26 cellular contexts compared by ENCODE assay signal in the genomic region with DNA sequence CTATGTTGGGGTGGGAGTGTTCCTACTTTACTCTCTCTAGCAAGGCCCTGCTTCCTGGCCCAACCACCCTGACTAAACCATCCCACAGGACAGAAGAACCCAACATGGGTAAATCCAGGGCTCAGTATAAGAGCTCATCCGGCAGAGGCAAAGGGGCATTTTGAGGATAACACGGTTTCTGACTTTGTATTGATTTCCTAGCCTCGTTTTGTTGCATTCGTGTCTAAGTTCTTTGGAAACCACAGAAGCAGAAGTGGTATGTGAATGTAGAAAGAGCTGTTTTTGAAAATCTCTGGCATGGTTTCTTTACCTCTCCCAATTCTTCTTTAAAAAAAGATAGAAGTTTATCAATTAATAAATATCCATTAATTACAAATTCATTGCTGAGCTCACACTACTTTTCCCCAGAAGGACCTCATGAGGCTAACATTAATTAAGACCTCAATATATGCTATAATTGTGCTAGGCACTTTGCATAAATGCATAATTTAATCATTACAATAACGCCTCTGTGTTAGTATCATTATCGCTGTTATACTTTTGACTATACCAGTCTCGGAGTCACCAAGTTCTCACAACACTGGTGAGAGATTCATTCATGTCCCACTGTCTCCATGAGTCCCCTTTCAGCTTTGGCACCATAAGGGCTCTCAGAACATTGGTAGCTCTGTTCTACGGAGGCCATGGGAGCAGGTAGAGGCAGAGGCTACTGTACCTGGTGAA. TPM values are rescaled to one million over a fixed set of nuclear protein-coding genes. Genes with fewer than 3 reads are reported as not detected.
DNase-seq lines count a peak whose midpoint lies in the region; ATAC-seq, FAIRE-seq and TF ChIP-seq lines count a peak whose summit lies in the region.
"Had no signal": no experiment of that assay in that cellular context is flagged by ENCODE, and none has a peak within 500 bp of the region (broad histone marks: within the 10 kb centered on the region; RNA-seq: fewer than 3 reads in every experiment).

No MANE protein-coding gene starts in this region.

- no peak overlapping the region for H3K4me3 Mint-ChIP-seq in activated naive CD4-positive, alpha-beta T cell treated with anti-CD3 and anti-CD28 coated beads, Interleukin-2, amount 50 U/mL, for 24 hours
- peak overlapping the region; percentile 52 to 64 for H3K4me3 Mint-ChIP-seq in stimulated activated naive B cell treated with anti-CD40 and anti-IgM and Interleukin-4, amounts not matched to agents 10 μg/mL and 1 μg/mL and 100 μg/mL, for 72 hours
- no peak overlapping the region for H3K4me3 Mint-ChIP-seq in CD4-positive, alpha-beta T cell
- H3K4me3 Mint-ChIP-seq: activated CD8-positive, alpha-beta T cell treated with anti-CD3 and anti-CD28 coated beads, Interleukin-2, amount 10 ng/mL, durations not matched to agents 7 days and 5 days; activated naive CD8-positive, alpha-beta T cell treated with anti-CD3 and anti-CD28 coated beads, Interleukin-2, amount 50 U/mL, for 24 hours; activated T-helper 1 cell treated with anti-CD3 and anti-CD28 coated beads, Interleukin-12 subunit alpha, Interleukin-12 subunit beta, Interleukin-2, Interleukin-4 antibody, amounts not matched to agents 30 ng/mL and 10 ng/mL and 1 ng/mL, durations not matched to agents 14 hours and 24 hours and 36 hours had no signal

- CTCF ChIA-PET in CD4-positive, alpha-beta T cell (lab: Charles Lee): no interaction called here

- POLR2A ChIA-PET in CD4-positive, alpha-beta T cell (lab: Charles Lee): no interaction called here

- H3K4me1 ChIP-seq in adrenal gland (replicated peaks in 1 of 2): peaks cover 0 to 10% of the 10 kb centered on the region in 2 donors
- H3K4me1 ChIP-seq: BLaER1 had no signal

- no peak for DNase-seq in activated naive CD4-positive, alpha-beta T cell treated with Interleukin-2 at 50 U/mL for 16 hours
- DNase-seq in MV-4-11 (lab: John Stamatoyannopoulos, UW): peak; percentile 69
- peak; percentile 22 for DNase-seq in stimulated activated naive B cell treated with anti-CD40 and anti-IgM and Interleukin-4, amounts not matched to agents 10 μg/mL and 1 μg/mL and 100 μg/mL, for 72 hours
- no peak for DNase-seq in adrenal gland
- no peak for DNase-seq in CD4-positive, alpha-beta T cell
- DNase-seq in D721Med (ENCODE audit: insufficient read length, low spot score): no peak
- DNase-seq: 8988T; activated CD8-positive, alpha-beta T cell treated with anti-CD3 and anti-CD28 coated beads, Interleukin-2, amount 10 ng/mL, durations not matched to agents 7 days and 5 days; activated naive CD8-positive, alpha-beta T cell treated with anti-CD3 and anti-CD28 coated beads, Interleukin-2, amount 50 U/mL, for 24 hours; effector memory CD4-positive, alpha-beta T cell; head of caudate nucleus; retina; stomach had no signal

- no peak for TF ChIP-seq CTCF in adrenal gland (IDR thresholded peaks at IDR 0.05)
- no peak for TF ChIP-seq CTCF in CD4-positive, alpha-beta T cell (IDR thresholded peaks at IDR 0.05)
- TF ChIP-seq CTCF in D721Med (IDR thresholded peaks at IDR 0.05; ENCODE audit: insufficient read depth, missing control alignments): no peak

- no peaks in the 10 kb centered on the region for H3K4me1 Mint-ChIP-seq in activated naive CD4-positive, alpha-beta T cell treated with anti-CD3 and anti-CD28 coated beads, Interleukin-2, amount 50 U/mL, for 24 hours
- peaks cover 34 to 47% of the 10 kb centered on the region in 2 donors for H3K4me1 Mint-ChIP-seq in stimulated activated naive B cell treated with anti-CD40 and anti-IgM and Interleukin-4, amounts not matched to agents 10 μg/mL and 1 μg/mL and 100 μg/mL, for 72 hours
- no peaks in the 10 kb centered on the region for H3K4me1 Mint-ChIP-seq in CD4-positive, alpha-beta T cell (ENCODE audit: low read depth)

- FAIRE-seq in D721Med (lab: Jason Lieb, UNC): no peak
- FAIRE-seq: islet of Langerhans, urothelium cell line had no signal

- H3K9me3 ChIP-seq in adrenal gland (replicated peaks in 1 of 3): no peaks in the 10 kb centered on the region
- H3K9me3 ChIP-seq in CD4-positive, alpha-beta T cell (ENCODE audit: control insufficient read depth, low read length): no peaks in the 10 kb centered on the region
- H3K9me3 ChIP-seq: BLaER1, stomach had no signal

- no peaks in the 10 kb centered on the region for H3K36me3 ChIP-seq in adrenal gland (replicated peaks in 1 of 2)
- H3K36me3 ChIP-seq: BLaER1, stomach had no signal

- whole genome bisulfite sequencing in adrenal gland, 4 donors: 83 to 90% (median 85%) methylated on average over 8 of the region's 8 CpGs

- TF ChIP-seq POLR2A in adrenal gland (IDR thresholded peaks at IDR 0.05): no peak

- no peak overlapping the region for H3K27ac ChIP-seq in adrenal gland
- H3K27ac ChIP-seq in CD4-positive, alpha-beta T cell (ENCODE audit: low read depth, low read length): no peak overlapping the region
- H3K27ac ChIP-seq: BLaER1, stomach, VCaP had no signal

- peak; percentile 36 for ATAC-seq in HG03095 (IDR thresholded peaks at IDR 0.05; ENCODE audit: unreplicated experiment)
- peak; percentile 80 to 82 for ATAC-seq in stimulated activated naive B cell treated with anti-CD40 and anti-IgM and Interleukin-4, amounts not matched to agents 10 μg/mL and 1 μg/mL and 100 μg/mL, for 72 hours (replicated peaks)
- no peak for ATAC-seq in CD4-positive, alpha-beta T cell (ENCODE audit: poor library complexity)
- ATAC-seq: activated CD8-positive, alpha-beta T cell treated with anti-CD3 and anti-CD28 coated beads, Interleukin-2, amount 10 ng/mL, durations not matched to agents 7 days and 5 days; activated naive CD8-positive, alpha-beta T cell treated with anti-CD3 and anti-CD28 coated beads, Interleukin-2, amount 50 U/mL, for 24 hours; HCT116 had no signal

- H3K27me3 ChIP-seq in adrenal gland: no peaks in the 10 kb centered on the region
- no peaks in the 10 kb centered on the region for H3K27me3 ChIP-seq in CD4-positive, alpha-beta T cell (ENCODE audit: control insufficient read depth, insufficient read depth, low read length)
- H3K27me3 ChIP-seq: BLaER1, stomach had no signal

- H3K9me3 Mint-ChIP-seq in activated naive CD4-positive, alpha-beta T cell treated with anti-CD3 and anti-CD28 coated beads, Interleukin-2, amount 50 U/mL, for 24 hours: no peaks in the 10 kb centered on the region
- H3K9me3 Mint-ChIP-seq in stimulated activated naive B cell treated with anti-CD40 and anti-IgM and Interleukin-4, amounts not matched to agents 10 μg/mL and 1 μg/mL and 100 μg/mL, for 72 hours: peaks cover 3 to 4% of the 10 kb centered on the region in 2 donors
- no peaks in the 10 kb centered on the region for H3K9me3 Mint-ChIP-seq in CD4-positive, alpha-beta T cell
- H3K9me3 Mint-ChIP-seq: activated T-helper 1 cell treated with anti-CD3 and anti-CD28 coated beads, Interleukin-12 subunit alpha, Interleukin-12 subunit beta, Interleukin-2, Interleukin-4 antibody, amounts not matched to agents 30 ng/mL and 10 ng/mL and 1 ng/mL, durations not matched to agents 14 hours and 24 hours and 36 hours had no signal

- peak overlapping the region; percentile 14 for H3K27ac Mint-ChIP-seq in activated naive CD4-positive, alpha-beta T cell treated with anti-CD3 and anti-CD28 coated beads, Interleukin-2, amount 50 U/mL, for 24 hours
- peak overlapping the region; percentile 89 for H3K27ac Mint-ChIP-seq in stimulated activated naive B cell treated with anti-CD40 and anti-IgM and Interleukin-4, amounts not matched to agents 10 μg/mL and 1 μg/mL and 100 μg/mL, for 72 hours
- no peak overlapping the region for H3K27ac Mint-ChIP-seq in CD4-positive, alpha-beta T cell
- H3K27ac Mint-ChIP-seq: activated CD8-positive, alpha-beta T cell treated with anti-CD3 and anti-CD28 coated beads, Interleukin-2, amount 10 ng/mL, durations not matched to agents 7 days and 5 days; activated naive CD8-positive, alpha-beta T cell treated with anti-CD3 and anti-CD28 coated beads, Interleukin-2, amount 50 U/mL, for 24 hours; activated T-helper 1 cell treated with anti-CD3 and anti-CD28 coated beads, Interleukin-12 subunit alpha, Interleukin-12 subunit beta, Interleukin-2, Interleukin-4 antibody, amounts not matched to agents 30 ng/mL and 10 ng/mL and 1 ng/mL, durations not matched to agents 14 hours and 24 hours and 36 hours had no signal

- H3K27me3 Mint-ChIP-seq in activated naive CD4-positive, alpha-beta T cell treated with anti-CD3 and anti-CD28 coated beads, Interleukin-2, amount 50 U/mL, for 24 hours: no peaks in the 10 kb centered on the region
- no peaks in the 10 kb centered on the region for H3K27me3 Mint-ChIP-seq in stimulated activated naive B cell treated with anti-CD40 and anti-IgM and Interleukin-4, amounts not matched to agents 10 μg/mL and 1 μg/mL and 100 μg/mL, for 72 hours
- H3K27me3 Mint-ChIP-seq in CD4-positive, alpha-beta T cell: no peaks in the 10 kb centered on the region
- H3K27me3 Mint-ChIP-seq: activated naive CD8-positive, alpha-beta T cell treated with anti-CD3 and anti-CD28 coated beads, Interleukin-2, amount 50 U/mL, for 24 hours had no signal

- no peak overlapping the region for H3K4me3 ChIP-seq in adrenal gland
- H3K4me3 ChIP-seq: BLaER1, lung, stomach had no signal

- no peaks in the 10 kb centered on the region for H3K36me3 Mint-ChIP-seq in activated naive CD4-positive, alpha-beta T cell treated with anti-CD3 and anti-CD28 coated beads, Interleukin-2, amount 50 U/mL, for 24 hours
- H3K36me3 Mint-ChIP-seq in stimulated activated naive B cell treated with anti-CD40 and anti-IgM and Interleukin-4, amounts not matched to agents 10 μg/mL and 1 μg/mL and 100 μg/mL, for 72 hours: peaks cover 0 to 2% of the 10 kb centered on the region in 2 donors
- H3K36me3 Mint-ChIP-seq in CD4-positive, alpha-beta T cell (ENCODE audit: low read depth): no peaks in the 10 kb centered on the region

- intact Hi-C loops in adrenal gland (cut with DNase I): no loop called here
- intact Hi-C loops in CD4-positive, alpha-beta T cell (cut with DNase I, micrococcal nuclease): no loop called here

RNA-seq across cellular contexts. Expression of a gene that starts 5.8 kb away (rescaled TPM):
- under 1 TPM in 1 of 8 donors, not detected in 7; 0.35 TPM for total RNA-seq in adrenal gland
- under 1 TPM in 2 of 3 donors, not detected in 1; 0.07 to 0.26 TPM for polyA plus RNA-seq in adrenal gland
- total RNA-seq in CD4-positive, alpha-beta T cell: under 1 TPM; 0.05 to 0.17 TPM
- total RNA-seq: activated CD8-positive, alpha-beta T cell treated with anti-CD3 and anti-CD28 coated beads, Interleukin-2, amount 10 ng/mL, durations not matched to agents 7 days and 5 days; Daoy; fibroblast of lung; M059J had no signal
- polyA plus RNA-seq: fibroblast of lung, neural cell had no signal

Comparison
In these comparisons a context has a peak if more than half of its experiments do, and no peak if none do; other contexts are left out.
1. H3K4me3 Mint-ChIP-seq: peak in stimulated activated naive B cell treated with anti-CD40 and anti-IgM and Interleukin-4, amounts not matched to agents 10 μg/mL and 1 μg/mL and 100 μg/mL, for 72 hours (2 of 2); none in activated naive CD4-positive, alpha-beta T cell treated with anti-CD3 and anti-CD28 coated beads, Interleukin-2, amount 50 U/mL, for 24 hours (single experiment) and CD4-positive, alpha-beta T cell (single experiment).
2. DNase-seq: peak in MV-4-11 (single experiment) and stimulated activated naive B cell treated with anti-CD40 and anti-IgM and Interleukin-4, amounts not matched to agents 10 μg/mL and 1 μg/mL and 100 μg/mL, for 72 hours (single experiment); none in activated naive CD4-positive, alpha-beta T cell treated with Interleukin-2 at 50 U/mL for 16 hours (single experiment), adrenal gland (0 of 7), CD4-positive, alpha-beta T cell (0 of 10) and D721Med (single experiment).